ENCODE assay signal across 28 cellular contexts in genomic region chr4:76823516-76823915, GRCh38.
"Had no signal": no experiment of that assay in that cellular context is flagged by ENCODE, and none has a peak within 500 bp of the region (broad histone marks: within the 10 kb centered on the region; RNA-seq: fewer than 3 reads in every experiment).

No MANE protein-coding gene starts in this region.

- H3K4me3 Mint-ChIP-seq: activated CD4-positive, alpha-beta T cell treated with anti-CD3 and anti-CD28 coated beads for 36 hours; activated CD4-positive, alpha-beta T cell treated with anti-CD3 and anti-CD28 coated beads, Interleukin-2, amount 10 ng/mL, durations not matched to agents 7 days and 5 days; activated CD8-positive, alpha-beta T cell treated with anti-CD3 and anti-CD28 coated beads, Interleukin-2, amount 10 ng/mL, durations not matched to agents 7 days and 5 days; activated naive CD4-positive, alpha-beta T cell treated with anti-CD3 and anti-CD28 coated beads, Interleukin-2, amount 50 U/mL, for 24 hours; activated naive CD8-positive, alpha-beta T cell treated with anti-CD3 and anti-CD28 coated beads, Interleukin-2, amount 10 ng/mL, durations not matched to agents 7 days and 5 days; activated T-cell treated with anti-CD3 and anti-CD28 coated beads, Interleukin-2, amount 50 U/mL, for 24 hours had no signal

- H3K27ac ChIP-seq: brain microvascular endothelial cell, SJCRH30, SK-N-MC had no signal

- H3K27me3 ChIP-seq: brain microvascular endothelial cell, MG63, SJCRH30 had no signal

- H3K4me3 ChIP-seq: MG63, SJCRH30, SK-N-MC had no signal

- H3K36me3 ChIP-seq: brain microvascular endothelial cell, MG63, SJCRH30 had no signal

- ATAC-seq: activated CD4-positive, alpha-beta T cell treated with anti-CD3 and anti-CD28 coated beads for 36 hours; activated CD8-positive, alpha-beta T cell treated with anti-CD3 and anti-CD28 coated beads, Interleukin-2, amount 10 ng/mL, durations not matched to agents 7 days and 5 days; Panc1 had no signal

- H3K4me1 Mint-ChIP-seq: activated CD4-positive, alpha-beta T cell treated with anti-CD3 and anti-CD28 coated beads for 36 hours; activated CD4-positive, alpha-beta T cell treated with anti-CD3 and anti-CD28 coated beads, Interleukin-2, amount 10 ng/mL, durations not matched to agents 7 days and 5 days; activated naive CD4-positive, alpha-beta T cell treated with anti-CD3 and anti-CD28 coated beads, Interleukin-2, amount 50 U/mL, for 24 hours; activated naive CD8-positive, alpha-beta T cell treated with anti-CD3 and anti-CD28 coated beads, Interleukin-2, amount 10 ng/mL, durations not matched to agents 7 days and 5 days had no signal

- H3K9me3 ChIP-seq: MG63, SJCRH30 had no signal

- DNase-seq: activated CD4-positive, alpha-beta T cell treated with anti-CD3 and anti-CD28 coated beads for 36 hours; activated CD4-positive, alpha-beta T cell treated with anti-CD3 and anti-CD28 coated beads, Interleukin-2, amount 10 ng/mL, durations not matched to agents 7 days and 5 days; activated CD4-positive, alpha-beta T cell treated with anti-CD3 and anti-CD28 coated beads, Interleukin-2, amount 50 U/mL, for 48 hours; activated CD8-positive, alpha-beta T cell treated with anti-CD3 and anti-CD28 coated beads, Interleukin-2, amount 10 ng/mL, durations not matched to agents 7 days and 5 days; activated gamma-delta T cell; activated naive CD4-positive, alpha-beta T cell treated with Interleukin-2 at 50 U/mL for 16 hours; activated naive CD8-positive, alpha-beta T cell treated with anti-CD3 and anti-CD28 coated beads, Interleukin-2, amount 10 ng/mL, durations not matched to agents 7 days and 5 days; activated T-cell treated with anti-CD3 and anti-CD28 coated beads, Interleukin-2, amount 50 U/mL, for 24 hours; brain microvascular endothelial cell; central memory CD4-positive, alpha-beta T cell; Kasumi-1; KG1; MG63; NCI-H1048; NCI-H1105 treated with DMSO at 0.1 percent for 48 hours; NCI-H1436; NCI-H1694; NCI-H1930; NCI-H2081 treated with DMSO at 0.1 percent for 48 hours; NCI-H345; NCI-H524 treated with DMSO at 0.1 percent for 48 hours; SHP77; SJCRH30; T1000 had no signal

- H3K9me3 Mint-ChIP-seq: activated CD4-positive, alpha-beta T cell treated with anti-CD3 and anti-CD28 coated beads, Interleukin-2, amount 10 ng/mL, durations not matched to agents 7 days and 5 days; activated T-helper 2 cell treated with anti-CD3 and anti-CD28 coated beads, Interferon-gamma antibody, Interleukin-2, Interleukin-4, amounts not matched to agents 10 μg/mL and 5 μg/mL and 100 μg/mL, durations not matched to agents 14 hours and 24 hours and 36 hours had no signal

- H3K4me1 ChIP-seq: SJCRH30 had no signal

- H3K36me3 Mint-ChIP-seq: activated naive CD8-positive, alpha-beta T cell treated with anti-CD3 and anti-CD28 coated beads, Interleukin-2, amount 10 ng/mL, durations not matched to agents 7 days and 5 days had no signal

- H3K27ac Mint-ChIP-seq: activated CD4-positive, alpha-beta T cell treated with anti-CD3 and anti-CD28 coated beads for 36 hours; activated CD4-positive, alpha-beta T cell treated with anti-CD3 and anti-CD28 coated beads, Interleukin-2, amount 10 ng/mL, durations not matched to agents 7 days and 5 days; activated CD8-positive, alpha-beta T cell treated with anti-CD3 and anti-CD28 coated beads, Interleukin-2, amount 10 ng/mL, durations not matched to agents 7 days and 5 days; activated naive CD4-positive, alpha-beta T cell treated with anti-CD3 and anti-CD28 coated beads, Interleukin-2, amount 50 U/mL, for 24 hours; activated naive CD8-positive, alpha-beta T cell treated with anti-CD3 and anti-CD28 coated beads, Interleukin-2, amount 10 ng/mL, durations not matched to agents 7 days and 5 days; activated T-cell treated with anti-CD3 and anti-CD28 coated beads, Interleukin-2, amount 50 U/mL, for 24 hours; activated T-helper 2 cell treated with anti-CD3 and anti-CD28 coated beads, Interferon-gamma antibody, Interleukin-2, Interleukin-4, amounts not matched to agents 10 μg/mL and 5 μg/mL and 100 μg/mL, durations not matched to agents 14 hours and 24 hours and 36 hours had no signal
